9 cellular contexts compared by ENCODE assay signal in genomic region chr6:39228111-39228971, GRCh38. TPM values are rescaled to one million over a fixed set of nuclear protein-coding genes. Genes with fewer than 3 reads are reported as not detected.
DNase-seq lines count a peak whose midpoint lies in the region; ATAC-seq, FAIRE-seq and TF ChIP-seq lines count a peak whose summit lies in the region.
"Had no signal": no experiment of that assay in that cellular context is flagged by ENCODE, and none has a peak within 500 bp of the region (broad histone marks: within the 10 kb centered on the region; RNA-seq: fewer than 3 reads in every experiment).

No MANE protein-coding gene starts in this region.

- H3K4me3 Mint-ChIP-seq in activated T-helper 2 cell treated with anti-CD3 and anti-CD28 coated beads, Interferon-gamma antibody, Interleukin-2, Interleukin-4, amounts not matched to agents 10 μg/mL and 5 μg/mL and 100 μg/mL, durations not matched to agents 14 hours and 24 hours and 36 hours (ENCODE audit: low read depth), result peak overlapping the region; percentile 89
- peak overlapping the region; percentile 70 for H3K4me3 Mint-ChIP-seq in mesothelial cell of epicardium

- no peak for FAIRE-seq in RCC 7860 (lab: Jason Lieb, UNC)

- no peak for TF ChIP-seq CTCF in LNCaP clone FGC (IDR thresholded peaks at IDR 0.05; ENCODE audit: control insufficient read depth, extremely low read depth, insufficient read depth)
- TF ChIP-seq CTCF in mesothelial cell of epicardium (IDR thresholded peaks at IDR 0.05; ENCODE audit: unreplicated experiment), result no peak

- H3K27ac Mint-ChIP-seq in activated T-helper 2 cell treated with anti-CD3 and anti-CD28 coated beads, Interferon-gamma antibody, Interleukin-2, Interleukin-4, amounts not matched to agents 10 μg/mL and 5 μg/mL and 100 μg/mL, durations not matched to agents 14 hours and 24 hours and 36 hours, result peak overlapping the region; percentile 72
- no peak overlapping the region for H3K27ac Mint-ChIP-seq in mesothelial cell of epicardium

- H3K4me3 ChIP-seq in LNCaP clone FGC (ENCODE audit: low read depth, low read length), result peak overlapping the region; percentile 57

- intact Hi-C loops in activated T-helper 2 cell treated with anti-CD3 and anti-CD28 coated beads, Interferon-gamma antibody, Interleukin-2, Interleukin-4, amounts not matched to agents 10 μg/mL and 5 μg/mL and 100 μg/mL, durations not matched to agents 14 hours and 24 hours and 36 hours (cut with micrococcal nuclease), result loop anchor here (2.0 to 10.0 kb wide), 4 partner anchors 34 to 144 kb away; no protein-coding TSS in a partner anchor

- DNase-seq in LNCaP clone FGC (ENCODE audit: low read depth) (no peak), mesothelial cell of epicardium (ENCODE audit: low spot score in 2 of 2, unreplicated experiment in 2 of 2) (no peak), NCI-H2107 treated with DMSO at 0.1 percent for 48 hours (lab: John Stamatoyannopoulos, UW; ENCODE audit: unreplicated experiment) (no peak), RCC 7860 (ENCODE audit: low spot score) (no peak)
- DNase-seq in activated T-helper 2 cell treated with anti-CD3 and anti-CD28 coated beads, Interferon-gamma antibody, Interleukin-2, Interleukin-4, amounts not matched to agents 10 μg/mL and 5 μg/mL and 100 μg/mL, durations not matched to agents 14 hours and 24 hours and 36 hours (ENCODE audit: low spot score), result no peak
- DNase-seq in stimulated activated CD8-positive, alpha-beta memory T cell treated with anti-CD3 and anti-CD28 coated beads, Interleukin-7, amount 100 ng/mL, for 4 hours (ENCODE audit: low read depth in 2 of 2), result peak; percentile 31 to 32

- no peak for ATAC-seq in HG02981 (IDR thresholded peaks at IDR 0.05; ENCODE audit: unreplicated experiment)
- no peak for ATAC-seq in HG03432 (IDR thresholded peaks at IDR 0.05; ENCODE audit: unreplicated experiment)

- H3K27me3 Mint-ChIP-seq in activated T-helper 2 cell treated with anti-CD3 and anti-CD28 coated beads, Interferon-gamma antibody, Interleukin-2, Interleukin-4, amounts not matched to agents 10 μg/mL and 5 μg/mL and 100 μg/mL, durations not matched to agents 14 hours and 24 hours and 36 hours (ENCODE audit: low read depth), result no peaks in the 10 kb centered on the region
- H3K27me3 Mint-ChIP-seq in mesothelial cell of epicardium (ENCODE audit: low read depth), result peaks cover 27% of the 10 kb centered on the region

- H3K36me3 Mint-ChIP-seq in activated T-helper 2 cell treated with anti-CD3 and anti-CD28 coated beads, Interferon-gamma antibody, Interleukin-2, Interleukin-4, amounts not matched to agents 10 μg/mL and 5 μg/mL and 100 μg/mL, durations not matched to agents 14 hours and 24 hours and 36 hours (ENCODE audit: low read depth), result peaks cover 48% of the 10 kb centered on the region
- no peaks in the 10 kb centered on the region for H3K36me3 Mint-ChIP-seq in mesothelial cell of epicardium

- peaks cover 41% of the 10 kb centered on the region for H3K4me1 Mint-ChIP-seq in activated T-helper 2 cell treated with anti-CD3 and anti-CD28 coated beads, Interferon-gamma antibody, Interleukin-2, Interleukin-4, amounts not matched to agents 10 μg/mL and 5 μg/mL and 100 μg/mL, durations not matched to agents 14 hours and 24 hours and 36 hours (ENCODE audit: low read depth)
- peaks cover 33% of the 10 kb centered on the region for H3K4me1 Mint-ChIP-seq in mesothelial cell of epicardium

- H3K9me3 Mint-ChIP-seq in activated T-helper 2 cell treated with anti-CD3 and anti-CD28 coated beads, Interferon-gamma antibody, Interleukin-2, Interleukin-4, amounts not matched to agents 10 μg/mL and 5 μg/mL and 100 μg/mL, durations not matched to agents 14 hours and 24 hours and 36 hours, result no peaks in the 10 kb centered on the region
- no peaks in the 10 kb centered on the region for H3K9me3 Mint-ChIP-seq in mesothelial cell of epicardium

RNA-seq across cellular contexts. Expression of gene KCNK5, which starts 0.9 kb away (rescaled TPM):
- total RNA-seq in activated T-helper 2 cell treated with anti-CD3 and anti-CD28 coated beads, Interferon-gamma antibody, Interleukin-2, Interleukin-4, amounts not matched to agents 10 μg/mL and 5 μg/mL and 100 μg/mL, durations not matched to agents 14 hours and 24 hours and 36 hours, result 41.5 and 42.6 TPM in 2 replicates
- total RNA-seq in mesothelial cell of epicardium, result 2.5 to 2.9 TPM (median 2.7 TPM) in 3 replicates
- total RNA-seq: dermis microvascular lymphatic vessel endothelial cell had no signal

Comparison
In these comparisons a context has a peak if more than half of its experiments do, and no peak if none do; other contexts are left out.
1. DNase-seq: peak in stimulated activated CD8-positive, alpha-beta memory T cell treated with anti-CD3 and anti-CD28 coated beads, Interleukin-7, amount 100 ng/mL, for 4 hours (2 of 2); none in LNCaP clone FGC (single experiment), activated T-helper 2 cell treated with anti-CD3 and anti-CD28 coated beads, Interferon-gamma antibody, Interleukin-2, Interleukin-4, amounts not matched to agents 10 μg/mL and 5 μg/mL and 100 μg/mL, durations not matched to agents 14 hours and 24 hours and 36 hours (single experiment), mesothelial cell of epicardium (0 of 2), NCI-H2107 treated with DMSO at 0.1 percent for 48 hours (single experiment) and RCC 7860 (single experiment).
2. RNA of gene KCNK5, which starts 0.9 kb away (total RNA-seq): 41.5 to 42.6 TPM in activated T-helper 2 cell treated with anti-CD3 and anti-CD28 coated beads, Interferon-gamma antibody, Interleukin-2, Interleukin-4, amounts not matched to agents 10 μg/mL and 5 μg/mL and 100 μg/mL, durations not matched to agents 14 hours and 24 hours and 36 hours; 2.5 to 2.9 TPM in mesothelial cell of epicardium; every median in the first group is over 10 times any median in the second.